Comparison of ENCODE assay signal across 18 cellular contexts in the genomic region with DNA sequence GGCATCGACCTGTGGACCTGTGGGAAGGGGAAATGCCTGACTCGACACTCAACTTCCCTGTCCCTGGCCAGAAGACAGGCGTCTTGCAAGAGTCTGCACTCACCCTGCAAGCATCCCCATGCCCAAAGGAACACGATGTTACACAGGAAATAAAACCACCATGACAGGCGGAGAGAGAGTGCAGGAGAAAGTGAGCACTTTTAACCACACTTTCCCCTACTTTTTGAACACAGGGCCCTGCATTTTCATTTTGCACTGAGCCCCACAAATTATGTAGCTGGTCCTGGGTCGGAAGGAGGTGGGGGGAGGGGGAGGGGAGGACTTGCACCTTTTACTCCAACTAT. TPM values are rescaled to one million over a fixed set of nuclear protein-coding genes. Genes with fewer than 3 reads are reported as not detected.
A peak's percentile ranks its signal among the peaks of the same experiment; 100 is the strongest.
DNase-seq lines count a peak whose midpoint lies in the region; FAIRE-seq and TF ChIP-seq lines count a peak whose summit lies in the region.
"Had no signal": no experiment of that assay in that cellular context is flagged by ENCODE, and none has a peak within 500 bp of the region (broad histone marks: within the 10 kb centered on the region; RNA-seq: fewer than 3 reads in every experiment).

No MANE protein-coding gene starts in this region.

- no peaks in the 10 kb centered on the region for H3K36me3 ChIP-seq in BLaER1 treated with 17β-estradiol and CSF1 and Interleukin-3, amounts not matched to agents 10 nM and 100 nM
- H3K36me3 ChIP-seq in HEK293 (ENCODE audit: control insufficient read depth in 2 of 2, insufficient read depth in 1 of 2, low read length in 2 of 2) (no peaks in the 10 kb centered on the region), astrocyte (ENCODE audit: insufficient read depth, low read length) (no peaks in the 10 kb centered on the region), neuronal stem cell (replicated peaks in 1 of 2; ENCODE audit: control insufficient read depth in 2 of 2, insufficient read depth in 2 of 2, low read length in 2 of 2) (no peaks in the 10 kb centered on the region)
- H3K36me3 ChIP-seq: BE2C had no signal

- H3K4me3 Mint-ChIP-seq in astrocyte (ENCODE audit: unreplicated experiment) = no peak overlapping the region

- H4K20me1 ChIP-seq in BLaER1 treated with 17β-estradiol and CSF1 and Interleukin-3, amounts not matched to agents 10 nM and 100 nM = peaks cover 0 to 9% (median 0%) of the 10 kb centered on the region in 11 experiments; a peak in 5 of 22 replicates
- peaks cover 10% of the 10 kb centered on the region for H4K20me1 ChIP-seq in astrocyte (ENCODE audit: insufficient read depth, low read length)

- H3K23ac ChIP-seq in neuronal stem cell (ENCODE audit: low read depth, low read length, poor library complexity) = no peak overlapping the region

- H2BK12ac ChIP-seq in neuronal stem cell (ENCODE audit: low read length) = no peak overlapping the region

- no peak overlapping the region for H2BK5ac ChIP-seq in neuronal stem cell (ENCODE audit: low read length)

- no CpG with 5 or more reads among the region's 6 CpGs for WGBS in neuronal stem cell (ENCODE audit: extremely low coverage in 2 of 2, insufficient read length in 2 of 2, insufficient replicate concordance in 1 of 2), 2 donors

- no peak overlapping the region for H3K4ac ChIP-seq in neuronal stem cell (ENCODE audit: low read length)

- H3K9ac ChIP-seq in BLaER1 treated with 17β-estradiol and CSF1 and Interleukin-3, amounts not matched to agents 10 nM and 100 nM = no peak overlapping the region
- H3K9ac ChIP-seq in astrocyte (ENCODE audit: low read length) = no peak overlapping the region
- no peak overlapping the region for H3K9ac ChIP-seq in neuronal stem cell (ENCODE audit: low read depth, low read length, poor library complexity)

- peaks cover 15% of the 10 kb centered on the region for H3K4me1 Mint-ChIP-seq in astrocyte (ENCODE audit: low read depth, unreplicated experiment)

- peak overlapping the region in 10 of 11 experiments; percentile 4 to 42 (median 21); a peak in 9 of 22 replicates for H3K4me2 ChIP-seq in BLaER1 treated with 17β-estradiol and CSF1 and Interleukin-3, amounts not matched to agents 10 nM and 100 nM
- H3K4me2 ChIP-seq in astrocyte (ENCODE audit: low read length) (peak overlapping the region; percentile 10), neuronal stem cell (ENCODE audit: insufficient read depth, low read length, poor library complexity, severe bottlenecking) (no peak overlapping the region)

- no peak overlapping the region for H3K4me3 ChIP-seq in BLaER1 treated with 17β-estradiol and CSF1 and Interleukin-3, amounts not matched to agents 10 nM and 100 nM
- H3K4me3 ChIP-seq in HEK293 (ENCODE audit: low read depth, low read length) (no peak overlapping the region), astrocyte (ENCODE audit: insufficient read depth, low read depth, low read length) (no peak overlapping the region), neuronal stem cell (ENCODE audit: low read length in 2 of 2) (no peak overlapping the region)
- H3K4me3 ChIP-seq: K562, SK-N-MC had no signal

- no peak overlapping the region for H3K27ac ChIP-seq in BLaER1 treated with 17β-estradiol and CSF1 and Interleukin-3, amounts not matched to agents 10 nM and 100 nM
- no peak overlapping the region for H3K27ac ChIP-seq in HEK293 (ENCODE audit: extremely low read depth, low read depth, low read length)
- H3K27ac ChIP-seq in astrocyte (ENCODE audit: low read depth, low read length) = no peak overlapping the region
- no peak overlapping the region for H3K27ac ChIP-seq in neuronal stem cell (replicated peaks; ENCODE audit: low read length)
- H3K27ac ChIP-seq: HL-60, SK-N-MC had no signal

- POLR2A ChIA-PET in HEK293 (lab: Yijun Ruan, JAX) = interaction anchor here (1.4 kb wide), 1 partner anchor 14 kb away, joined by 3 read pairs; a partner anchor contains a TSS

- peaks cover 76% of the 10 kb centered on the region for H3K27me3 Mint-ChIP-seq in astrocyte (ENCODE audit: low read depth, unreplicated experiment)

- TF ChIP-seq CTCF in HEK293 (tag by site-specific recombination; IDR thresholded peaks at IDR 0.05) (no peak), astrocyte (IDR thresholded peaks at IDR 0.05; ENCODE audit: insufficient read depth, low read depth, low read length) (no peak)

- no peak for DNase-seq in astrocyte (ENCODE audit: low read depth)
- no peak for DNase-seq in neuronal stem cell (ENCODE audit: low spot score)
- DNase-seq in urothelium cell line (ENCODE audit: low spot score) = no peak
- DNase-seq in GDM1 (lab: John Stamatoyannopoulos, UW) = no peak
- DNase-seq in stimulated activated naive CD4-positive, alpha-beta T cell (lab: John Stamatoyannopoulos, UW) = no peak
- DNase-seq: ACHN; BE2C; CD8-positive, alpha-beta memory T cell; DMS 273 treated with DMSO at 0.1 percent for 48 hours; NCI-H1105; NCI-H1694 treated with DMSO at 0.1 percent for 48 hours; NK-92 treated with Interleukin-12 subunit alpha and Interleukin-12 subunit beta, amount 100 ng/mL, for 24 hours; OCI-M1 had no signal

- H4K8ac ChIP-seq in neuronal stem cell (ENCODE audit: low read depth, low read length) = no peak overlapping the region

- H3K27me3 ChIP-seq in BLaER1 treated with 17β-estradiol and CSF1 and Interleukin-3, amounts not matched to agents 10 nM and 100 nM = no peaks in the 10 kb centered on the region
- peaks cover 41% of the 10 kb centered on the region for H3K27me3 ChIP-seq in astrocyte (ENCODE audit: insufficient read depth, low read length)
- peaks cover 24 to 96% (median 72%) of the 10 kb centered on the region in 3 experiments for H3K27me3 ChIP-seq in neuronal stem cell (ENCODE audit: control insufficient read depth in 3 of 3, insufficient read depth in 3 of 3, low read depth in 1 of 3, low read length in 3 of 3)

- no peak overlapping the region for H2BK15ac ChIP-seq in neuronal stem cell (ENCODE audit: low read length)

- H2BK120ac ChIP-seq in neuronal stem cell (ENCODE audit: low read depth, low read length) = no peak overlapping the region

- H3K36me3 Mint-ChIP-seq in astrocyte (ENCODE audit: low read depth, unreplicated experiment) = no peaks in the 10 kb centered on the region

- H3K14ac ChIP-seq in neuronal stem cell (ENCODE audit: low read length) = no peak overlapping the region

- no peak overlapping the region for H2AFZ ChIP-seq in astrocyte (ENCODE audit: low read depth, low read length)
- no peak overlapping the region for H2AFZ ChIP-seq in neuronal stem cell (ENCODE audit: low read length)

- H3K4me1 ChIP-seq in BLaER1 treated with 17β-estradiol and CSF1 and Interleukin-3, amounts not matched to agents 10 nM and 100 nM = peaks cover 3 to 32% (median 27%) of the 10 kb centered on the region in 10 experiments; a peak in 18 of 20 replicates
- no peaks in the 10 kb centered on the region for H3K4me1 ChIP-seq in HEK293 (ENCODE audit: control insufficient read depth, insufficient read depth, low read length)
- peaks cover 14% of the 10 kb centered on the region for H3K4me1 ChIP-seq in astrocyte (ENCODE audit: insufficient read depth, low read length)
- peaks cover 2 to 4% of the 10 kb centered on the region in 2 donors for H3K4me1 ChIP-seq in neuronal stem cell (ENCODE audit: control insufficient read depth in 2 of 2, insufficient read depth in 1 of 2, low read depth in 1 of 2, low read length in 2 of 2)
- H3K4me1 ChIP-seq: BE2C had no signal

- FAIRE-seq in astrocyte (lab: Jason Lieb, UNC) (no peak), urothelium cell line (lab: Jason Lieb, UNC) (no peak)
- FAIRE-seq: K562 had no signal

- CTCF ChIA-PET in HEK293 (lab: Yijun Ruan, JAX) = interaction anchor here (0.6 to 3.0 kb wide), 2 partner anchors 13 to 16 kb away, joined by 3 to 12 read pairs; no protein-coding TSS in a partner anchor

- no peaks in the 10 kb centered on the region for H3K79me2 ChIP-seq in astrocyte (ENCODE audit: insufficient read depth, low read length)

- H3K27ac Mint-ChIP-seq in astrocyte (ENCODE audit: unreplicated experiment) = no peak overlapping the region

- peaks cover 0 to 17% (median 9%) of the 10 kb centered on the region in 11 experiments; a peak in 16 of 22 replicates for H3K9me3 ChIP-seq in BLaER1 treated with 17β-estradiol and CSF1 and Interleukin-3, amounts not matched to agents 10 nM and 100 nM (replicated peaks in 1 of 11)
- H3K9me3 ChIP-seq in HEK293 (ENCODE audit: control insufficient read depth, insufficient read depth, low read depth, low read length) = no peaks in the 10 kb centered on the region
- peaks cover 13% of the 10 kb centered on the region for H3K9me3 ChIP-seq in astrocyte (ENCODE audit: insufficient read depth, low read depth, low read length)
- H3K9me3 ChIP-seq in neuronal stem cell (replicated peaks in 1 of 2; ENCODE audit: control insufficient read depth in 2 of 2, insufficient read depth in 1 of 2, low read depth in 1 of 2, low read length in 2 of 2) = peaks cover 0 to 1% of the 10 kb centered on the region in 2 donors
- H3K9me3 ChIP-seq: BE2C had no signal

- H4K91ac ChIP-seq in neuronal stem cell (ENCODE audit: low read depth, low read length, poor library complexity) = no peak overlapping the region

- H3K9me3 Mint-ChIP-seq in astrocyte (ENCODE audit: unreplicated experiment) = peaks cover 11% of the 10 kb centered on the region
- H3K9me3 Mint-ChIP-seq: CD8-positive, alpha-beta memory T cell had no signal

- H2AK5ac ChIP-seq in neuronal stem cell (ENCODE audit: low read depth, low read length) = peak overlapping the region; percentile 12

- H3K18ac ChIP-seq in neuronal stem cell (ENCODE audit: low read length) = no peak overlapping the region

- H3K79me1 ChIP-seq in neuronal stem cell (ENCODE audit: low read depth, low read length) = no peaks in the 10 kb centered on the region

TF ChIP-seq in HEK293, 187 proteins besides CTCF, POLR2A, EP300 and RAD21:
- TF ChIP-seq ZNF37A (tag by site-specific recombination; IDR thresholded peaks at IDR 0.05) (no peak), PRDM1 (tag by site-specific recombination; IDR thresholded peaks at IDR 0.05) (peak; percentile 89), ZNF23 (tag by site-specific recombination; IDR thresholded peaks at IDR 0.05; ENCODE audit: borderline replicate concordance) (no peak), ZNF560 (tag by site-specific recombination; IDR thresholded peaks at IDR 0.05; ENCODE audit: borderline replicate concordance) (no peak)

RNA-seq across cellular contexts. Expression of a gene that starts 13.8 kb away (rescaled TPM):
- total RNA-seq in astrocyte = 32.2 and 36.1 TPM in 2 replicates
- 3.9 TPM for polyA plus RNA-seq in neuronal stem cell (2013, experiment 1 of 2)
- 4.0 TPM for polyA plus RNA-seq in neuronal stem cell (2013, experiment 2 of 2)
